In the genomic region with DNA sequence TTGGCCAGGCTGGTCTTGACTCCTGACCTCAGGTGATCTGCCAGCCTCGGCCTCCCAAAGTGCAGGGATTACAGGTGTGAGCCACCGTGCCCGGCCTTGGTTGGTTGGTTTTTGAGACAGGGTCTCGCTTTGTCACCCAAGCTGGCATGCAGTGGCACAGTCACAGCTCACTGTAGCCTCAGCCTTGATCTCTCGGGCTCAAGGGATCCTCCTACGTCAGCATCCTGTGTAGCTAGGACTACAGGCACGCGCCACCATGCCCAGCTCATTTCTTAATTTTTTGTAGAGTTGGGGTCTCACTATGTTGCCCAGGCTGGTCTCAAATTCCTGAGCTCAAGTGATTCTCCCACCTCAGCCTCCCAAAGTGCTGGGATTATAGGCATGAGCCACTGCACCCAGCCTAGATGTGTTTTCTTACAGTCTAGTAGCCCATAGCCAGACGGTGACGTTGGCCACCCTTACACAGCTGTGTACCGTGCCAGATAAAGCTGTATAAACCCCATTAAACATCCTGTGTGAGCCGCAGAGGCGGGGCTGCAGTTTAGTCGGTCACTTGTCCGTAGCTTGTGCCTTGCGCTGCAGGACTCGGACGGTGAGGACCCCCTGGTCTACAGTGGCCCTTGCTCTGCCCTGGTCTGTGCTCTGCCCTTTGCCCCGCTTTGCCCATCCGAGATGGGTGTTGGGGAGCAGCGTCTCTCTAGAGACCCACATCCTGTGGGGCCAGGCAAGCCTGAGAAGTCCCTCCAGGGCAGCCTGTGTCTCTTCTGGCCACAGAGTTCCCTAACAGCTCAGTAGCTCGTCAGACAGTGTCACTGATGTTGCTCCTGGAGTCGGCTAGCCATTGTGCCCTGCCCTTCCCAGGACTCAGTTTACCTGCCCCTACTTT, we compare ENCODE assay signal across 24 cellular contexts. TPM values are rescaled to one million over a fixed set of nuclear protein-coding genes. Genes with fewer than 3 reads are reported as not detected.
DNase-seq lines count a peak whose midpoint lies in the region; ATAC-seq and TF ChIP-seq lines count a peak whose summit lies in the region.
"Had no signal": no experiment of that assay in that cellular context is flagged by ENCODE, and none has a peak within 500 bp of the region (broad histone marks: within the 10 kb centered on the region; RNA-seq: fewer than 3 reads in every experiment).

No MANE protein-coding gene starts in this region.

- no peak for ATAC-seq in GM19328 (IDR thresholded peaks at IDR 0.05; ENCODE audit: unreplicated experiment)
- ATAC-seq: GM12878 had no signal

- H3K4me3 ChIP-seq in neuronal stem cell (ENCODE audit: low read length in 2 of 2) (no peak overlapping the region), uterus (no peak overlapping the region)
- H3K4me3 ChIP-seq: GM12878, Peyer's patch had no signal

- no peaks in the 10 kb centered on the region for H3K4me1 ChIP-seq in neuronal stem cell (ENCODE audit: control insufficient read depth in 2 of 2, insufficient read depth in 1 of 2, low read depth in 1 of 2, low read length in 2 of 2)
- no peaks in the 10 kb centered on the region for H3K4me1 ChIP-seq in uterus
- H3K4me1 ChIP-seq: BE2C, Peyer's patch had no signal

- no peak overlapping the region for H4K91ac ChIP-seq in neuronal stem cell (ENCODE audit: low read depth, low read length, poor library complexity)

- intact Hi-C loops in uterus (cut with DNase I; ENCODE audit: low total_unique reads): no loop called here

- H3K27me3 ChIP-seq in neuronal stem cell (ENCODE audit: control insufficient read depth in 3 of 3, insufficient read depth in 3 of 3, low read depth in 1 of 3, low read length in 3 of 3): no peaks in the 10 kb centered on the region
- H3K27me3 ChIP-seq in uterus: no peaks in the 10 kb centered on the region
- H3K27me3 ChIP-seq: BE2C, Peyer's patch had no signal

- no peak for DNase-seq in activated T-cell treated with anti-CD3 and anti-CD28 coated beads, Interleukin-2, amount 50 U/mL, for 24 hours
- DNase-seq in activated T-cell treated with anti-CD3 and anti-CD28 coated beads for 4 hours: no peak
- DNase-seq in glutamatergic neuron: no peak
- DNase-seq in neuronal stem cell (ENCODE audit: low spot score): no peak
- no peak for DNase-seq in uterus
- DNase-seq in NOMO-1 treated with dmso at 0.1 percent for 144 hours (lab: John Stamatoyannopoulos, UW; ENCODE audit: unreplicated experiment): no peak
- DNase-seq: 8988T, BE2C, DND-41, GDM1, GOT3, HFFc6, KBM-7, NCI-H1436 treated with DMSO at 0.1 percent for 48 hours, NCI-H2029 treated with DMSO at 0.1 percent for 48 hours, NCI-H2171 treated with DMSO at 0.1 percent for 48 hours, NCI-H774, Peyer's patch, SHP77, SK-N-SH had no signal

- H2BK120ac ChIP-seq in neuronal stem cell (ENCODE audit: low read depth, low read length): no peak overlapping the region

- no peaks in the 10 kb centered on the region for H3K27me3 Mint-ChIP-seq in activated T-cell treated with anti-CD3 and anti-CD28 coated beads, Interleukin-2, amount 50 U/mL, for 24 hours
- H3K27me3 Mint-ChIP-seq in IgD-negative memory B cell (no peaks in the 10 kb centered on the region), glutamatergic neuron (ENCODE audit: unreplicated experiment) (peaks cover 5% of the 10 kb centered on the region)
- H3K27me3 Mint-ChIP-seq: CD4-positive, alpha-beta memory T cell had no signal

- H2BK12ac ChIP-seq in neuronal stem cell (ENCODE audit: low read length): no peak overlapping the region

- H2AK5ac ChIP-seq in neuronal stem cell (ENCODE audit: low read depth, low read length): no peak overlapping the region

- H3K27ac Mint-ChIP-seq in activated T-cell treated with anti-CD3 and anti-CD28 coated beads, Interleukin-2, amount 50 U/mL, for 24 hours: peak overlapping the region; percentile 36
- H3K27ac Mint-ChIP-seq in IgD-negative memory B cell (peak overlapping the region in 2 of 3 donors; percentile 12 to 23), glutamatergic neuron (ENCODE audit: unreplicated experiment) (peak overlapping the region; percentile 55)
- H3K27ac Mint-ChIP-seq: HFFc6 had no signal

- H2BK5ac ChIP-seq in neuronal stem cell (ENCODE audit: low read length): no peak overlapping the region

- H3K18ac ChIP-seq in neuronal stem cell (ENCODE audit: low read length): no peak overlapping the region

- H3K27ac ChIP-seq in neuronal stem cell (replicated peaks; ENCODE audit: low read length) (no peak overlapping the region), uterus (no peak overlapping the region)
- H3K27ac ChIP-seq: Peyer's patch had no signal

- peaks cover 79% of the 10 kb centered on the region for H3K36me3 Mint-ChIP-seq in activated T-cell treated with anti-CD3 and anti-CD28 coated beads, Interleukin-2, amount 50 U/mL, for 24 hours (ENCODE audit: low read depth)
- no peaks in the 10 kb centered on the region for H3K36me3 Mint-ChIP-seq in IgD-negative memory B cell
- H3K36me3 Mint-ChIP-seq in glutamatergic neuron (ENCODE audit: unreplicated experiment): no peaks in the 10 kb centered on the region

- no peak overlapping the region for H2AFZ ChIP-seq in neuronal stem cell (ENCODE audit: low read length)

- H3K9me3 ChIP-seq in neuronal stem cell (replicated peaks in 1 of 2; ENCODE audit: control insufficient read depth in 2 of 2, insufficient read depth in 1 of 2, low read depth in 1 of 2, low read length in 2 of 2) (peaks cover 4 to 5% of the 10 kb centered on the region in 2 donors), uterus (no peaks in the 10 kb centered on the region)
- H3K9me3 ChIP-seq: BE2C, Peyer's patch, SK-N-SH had no signal

- no peak overlapping the region for H3K9ac ChIP-seq in neuronal stem cell (ENCODE audit: low read depth, low read length, poor library complexity)
- H3K9ac ChIP-seq: SK-N-SH had no signal

- H3K4me2 ChIP-seq in neuronal stem cell (ENCODE audit: insufficient read depth, low read length, poor library complexity, severe bottlenecking): no peak overlapping the region
- H3K4me2 ChIP-seq: SK-N-SH had no signal

- no peak overlapping the region for H3K4me3 Mint-ChIP-seq in activated T-cell treated with anti-CD3 and anti-CD28 coated beads, Interleukin-2, amount 50 U/mL, for 24 hours
- H3K4me3 Mint-ChIP-seq in IgD-negative memory B cell: peak overlapping the region in 1 of 4 donors; percentile 55
- peak overlapping the region; percentile 59 for H3K4me3 Mint-ChIP-seq in glutamatergic neuron (ENCODE audit: unreplicated experiment)
- H3K4me3 Mint-ChIP-seq: CD4-positive, alpha-beta memory T cell; HFFc6 had no signal

- H2BK15ac ChIP-seq in neuronal stem cell (ENCODE audit: low read length): no peak overlapping the region

- TF ChIP-seq POLR2A in uterus (IDR thresholded peaks at IDR 0.05): no peak

- H3K23ac ChIP-seq in neuronal stem cell (ENCODE audit: low read depth, low read length, poor library complexity): peak overlapping the region; percentile 34

- H3K36me3 ChIP-seq in neuronal stem cell (replicated peaks in 1 of 2; ENCODE audit: control insufficient read depth in 2 of 2, insufficient read depth in 2 of 2, low read length in 2 of 2): peaks cover 64 to 92% of the 10 kb centered on the region in 2 donors
- H3K36me3 ChIP-seq in uterus: no peaks in the 10 kb centered on the region

- H3K4me1 Mint-ChIP-seq in activated T-cell treated with anti-CD3 and anti-CD28 coated beads, Interleukin-2, amount 50 U/mL, for 24 hours (ENCODE audit: low read depth): peaks cover 8% of the 10 kb centered on the region
- peaks cover 0 to 2% (median 0%) of the 10 kb centered on the region in 3 donors for H3K4me1 Mint-ChIP-seq in IgD-negative memory B cell
- peaks cover 12% of the 10 kb centered on the region for H3K4me1 Mint-ChIP-seq in glutamatergic neuron (ENCODE audit: low read depth, unreplicated experiment)

- no CpG with 5 or more reads among the region's 23 CpGs for WGBS in neuronal stem cell (ENCODE audit: extremely low coverage in 2 of 2, insufficient read length in 2 of 2, insufficient replicate concordance in 1 of 2), 2 donors

- no peak for TF ChIP-seq CTCF in glutamatergic neuron (IDR thresholded peaks at IDR 0.05; ENCODE audit: partially characterized antibody, unreplicated experiment)
- TF ChIP-seq CTCF in uterus (IDR thresholded peaks at IDR 0.05): no peak

- no peak overlapping the region for H3K14ac ChIP-seq in neuronal stem cell (ENCODE audit: low read length)

- H3K4ac ChIP-seq in neuronal stem cell (ENCODE audit: low read length): no peak overlapping the region

- H4K8ac ChIP-seq in neuronal stem cell (ENCODE audit: low read depth, low read length): no peak overlapping the region

- H3K79me1 ChIP-seq in neuronal stem cell (ENCODE audit: low read depth, low read length): peaks cover 23% of the 10 kb centered on the region

- H3K9me3 Mint-ChIP-seq in activated T-cell treated with anti-CD3 and anti-CD28 coated beads, Interleukin-2, amount 50 U/mL, for 24 hours: no peaks in the 10 kb centered on the region
- H3K9me3 Mint-ChIP-seq in IgD-negative memory B cell (no peaks in the 10 kb centered on the region), glutamatergic neuron (ENCODE audit: unreplicated experiment) (peaks cover 9% of the 10 kb centered on the region)
- H3K9me3 Mint-ChIP-seq: CD4-positive, alpha-beta memory T cell; HFFc6 had no signal

RNA-seq across cellular contexts. Expression of a gene that starts 9.8 kb away (rescaled TPM):
- 66.0 TPM for polyA plus RNA-seq in IgD-negative memory B cell
- total RNA-seq in glutamatergic neuron (ENCODE audit: unreplicated experiment) (40.1 TPM), uterus (100 to 1,000 TPM in 1 of 4 donors, 10 to 100 TPM in 2, 1 to 10 TPM in 1; 8.2 to 106 (median 63.9) TPM)
- 68.3 TPM for polyA plus RNA-seq in neuronal stem cell (2013, experiment 1 of 2)
- polyA plus RNA-seq in neuronal stem cell (2013, experiment 2 of 2): 66.0 TPM

RNA-seq across cellular contexts. Expression of a gene that starts 9.9 kb away (rescaled TPM):
- 16.8 TPM for polyA plus RNA-seq in IgD-negative memory B cell
- total RNA-seq in glutamatergic neuron (ENCODE audit: unreplicated experiment) (7.5 TPM), uterus (10 to 100 TPM in 1 of 4 donors, 1 to 10 TPM in 3; 3.1 to 23.8 (median 3.5) TPM)
- 124 TPM for polyA plus RNA-seq in neuronal stem cell (2013, experiment 1 of 2)
- polyA plus RNA-seq in neuronal stem cell (2013, experiment 2 of 2): 114 TPM

RNA-seq across cellular contexts. Expression of a gene that starts 13.8 kb away (rescaled TPM):
- 3.4 TPM for polyA plus RNA-seq in IgD-negative memory B cell
- total RNA-seq in glutamatergic neuron (ENCODE audit: unreplicated experiment) (84.4 TPM), uterus (10 to 100 TPM in 3 of 4 donors, 1 to 10 TPM in 1; 8.8 to 76.9 (median 11.4) TPM)
- polyA plus RNA-seq in neuronal stem cell (2013, experiment 1 of 2): 46.4 TPM
- 48.0 TPM for polyA plus RNA-seq in neuronal stem cell (2013, experiment 2 of 2)

RNA-seq across cellular contexts. Expression of a gene that starts 15.9 kb away (rescaled TPM):
- 18.4 TPM for polyA plus RNA-seq in IgD-negative memory B cell
- 4.7 TPM for total RNA-seq in glutamatergic neuron (ENCODE audit: unreplicated experiment)
- polyA plus RNA-seq in neuronal stem cell (2013, experiment 1 of 2): 24.4 TPM
- polyA plus RNA-seq in neuronal stem cell (2013, experiment 2 of 2): 23.5 TPM
- total RNA-seq in uterus: 100 to 1,000 TPM in 1 of 4 donors, 10 to 100 TPM in 3; 17.1 to 106 (median 47.7) TPM

RNA-seq across cellular contexts. Expression of a gene that starts 21.3 kb away (rescaled TPM):
- polyA plus RNA-seq in IgD-negative memory B cell: 187 TPM
- total RNA-seq in glutamatergic neuron (ENCODE audit: unreplicated experiment) (177 TPM), uterus (100 to 1,000 TPM in 3 of 4 donors, 10 to 100 TPM in 1; 78.5 to 274 (median 217) TPM)
- polyA plus RNA-seq in neuronal stem cell (2013, experiment 1 of 2): 433 TPM
- polyA plus RNA-seq in neuronal stem cell (2013, experiment 2 of 2): 420 TPM
